In genomic region chr9:110357510-110357909, GRCh38 we compare ENCODE assay signal across 30 cellular contexts. TPM values are rescaled to one million over a fixed set of nuclear protein-coding genes. Genes with fewer than 3 reads are reported as not detected.
"Had no signal": no experiment of that assay in that cellular context is flagged by ENCODE, and none has a peak within 500 bp of the region (broad histone marks: within the 10 kb centered on the region; RNA-seq: fewer than 3 reads in every experiment).

No MANE protein-coding gene starts in this region.

- H3K27me3 ChIP-seq: brain microvascular endothelial cell, gastroesophageal sphincter, hepatocyte, ovary, stomach, thyroid gland, upper lobe of right lung had no signal

- H3K4me1 ChIP-seq: gastroesophageal sphincter, stomach, thyroid gland, upper lobe of right lung had no signal

- H3K4me3 Mint-ChIP-seq: activated CD4-positive, alpha-beta memory T cell treated with anti-CD3 and anti-CD28 coated beads for 36 hours; activated CD4-positive, alpha-beta T cell treated with anti-CD3 and anti-CD28 coated beads, Interleukin-2, amount 10 ng/mL, durations not matched to agents 24 days and 14 days; activated naive CD4-positive, alpha-beta T cell treated with anti-CD3 and anti-CD28 coated beads, Interleukin-2, amount 10 ng/mL, durations not matched to agents 7 days and 5 days; activated naive CD8-positive, alpha-beta T cell treated with anti-CD3 and anti-CD28 coated beads, Interleukin-2, amount 10 ng/mL, durations not matched to agents 7 days and 5 days; activated T-cell treated with anti-CD3 and anti-CD28 coated beads, Interleukin-2, amount 50 U/mL, for 24 hours; endodermal cell; mesothelial cell of epicardium; naive B cell; stimulated activated naive B cell treated with anti-CD40 and anti-IgM and Interleukin-4, amounts not matched to agents 10 μg/mL and 1 μg/mL and 100 μg/mL, for 72 hours; T-helper 1 cell treated with Interleukin-12 subunit alpha and Interleukin-12 subunit beta and Interleukin-4 antibody, amounts not matched to agents 30 μg/mL and 1 μg/mL, for 36 hours had no signal

- DNase-seq: activated CD4-positive, alpha-beta memory T cell treated with anti-CD3 and anti-CD28 coated beads for 36 hours; activated CD4-positive, alpha-beta T cell treated with anti-CD3 and anti-CD28 coated beads, Interleukin-2, amount 10 ng/mL, durations not matched to agents 24 days and 14 days; activated CD4-positive, CD25-positive, alpha-beta regulatory T cell treated with anti-CD3 and anti-CD28 coated beads, Interleukin-2, amount 50 U/mL, for 72 hours; activated CD8-positive, alpha-beta memory T cell treated with anti-CD3 and anti-CD28 coated beads, Interleukin-2, amount 50 U/mL, for 4 hours; activated gamma-delta T cell; activated naive CD4-positive, alpha-beta T cell treated with anti-CD3 and anti-CD28 coated beads, Interleukin-2, amount 10 ng/mL, durations not matched to agents 7 days and 5 days; activated naive CD8-positive, alpha-beta T cell treated with anti-CD3 and anti-CD28 coated beads, Interleukin-2, amount 10 ng/mL, durations not matched to agents 7 days and 5 days; activated T-cell treated with anti-CD3 and anti-CD28 coated beads, Interleukin-2, amount 50 U/mL, for 24 hours; brain microvascular endothelial cell; central memory CD4-positive, alpha-beta T cell; endodermal cell; left cardiac atrium; naive B cell; ovary; retina; stimulated activated CD4-positive, alpha-beta T cell treated with anti-CD3 and anti-CD28 coated beads, Interleukin-15, amount 100 ng/mL, for 24 hours; stimulated activated CD4-positive, alpha-beta T cell treated with anti-CD3 and anti-CD28 coated beads, Interleukin-2, amount 100 ng/mL, for 24 hours; stimulated activated naive B cell treated with anti-CD40 and anti-IgM and Interleukin-4, amounts not matched to agents 10 μg/mL and 1 μg/mL and 100 μg/mL, for 72 hours; stomach; T-helper 9 cell; thyroid gland; upper lobe of right lung had no signal

- H3K9me3 ChIP-seq: ovary, stomach, thyroid gland, upper lobe of right lung had no signal

- H3K4me3 ChIP-seq: gastroesophageal sphincter, hepatocyte, ovary, stomach, thyroid gland, upper lobe of right lung had no signal

- H3K36me3 Mint-ChIP-seq: activated CD4-positive, alpha-beta memory T cell treated with anti-CD3 and anti-CD28 coated beads for 36 hours; activated naive CD4-positive, alpha-beta T cell treated with anti-CD3 and anti-CD28 coated beads, Interleukin-2, amount 10 ng/mL, durations not matched to agents 7 days and 5 days; activated naive CD8-positive, alpha-beta T cell treated with anti-CD3 and anti-CD28 coated beads, Interleukin-2, amount 10 ng/mL, durations not matched to agents 7 days and 5 days; mesothelial cell of epicardium; naive B cell; stimulated activated naive B cell treated with anti-CD40 and anti-IgM and Interleukin-4, amounts not matched to agents 10 μg/mL and 1 μg/mL and 100 μg/mL, for 72 hours had no signal

- H2AFZ ChIP-seq: hepatocyte had no signal

- H3K27ac ChIP-seq: brain microvascular endothelial cell, gastroesophageal sphincter, hepatocyte, ovary, stomach, thyroid gland, upper lobe of right lung had no signal

- ATAC-seq: gastroesophageal sphincter; left cardiac atrium; stimulated activated naive B cell treated with anti-CD40 and anti-IgM and Interleukin-4, amounts not matched to agents 10 μg/mL and 1 μg/mL and 100 μg/mL, for 72 hours had no signal

- H3K4me2 ChIP-seq: hepatocyte had no signal

- H3K36me3 ChIP-seq: brain microvascular endothelial cell, gastroesophageal sphincter, ovary, stomach, thyroid gland, upper lobe of right lung had no signal

- H3K27me3 Mint-ChIP-seq: activated CD4-positive, alpha-beta memory T cell treated with anti-CD3 and anti-CD28 coated beads for 36 hours; activated CD4-positive, alpha-beta T cell treated with anti-CD3 and anti-CD28 coated beads, Interleukin-2, amount 10 ng/mL, durations not matched to agents 24 days and 14 days; activated naive CD4-positive, alpha-beta T cell treated with anti-CD3 and anti-CD28 coated beads, Interleukin-2, amount 10 ng/mL, durations not matched to agents 7 days and 5 days; activated naive CD8-positive, alpha-beta T cell treated with anti-CD3 and anti-CD28 coated beads, Interleukin-2, amount 10 ng/mL, durations not matched to agents 7 days and 5 days; activated T-cell treated with anti-CD3 and anti-CD28 coated beads, Interleukin-2, amount 50 U/mL, for 24 hours; progenitor cell of endocrine pancreas; stimulated activated naive B cell treated with anti-CD40 and anti-IgM and Interleukin-4, amounts not matched to agents 10 μg/mL and 1 μg/mL and 100 μg/mL, for 72 hours had no signal

- H3K9me3 Mint-ChIP-seq: activated CD4-positive, alpha-beta memory T cell treated with anti-CD3 and anti-CD28 coated beads for 36 hours; activated T-cell treated with anti-CD3 and anti-CD28 coated beads, Interleukin-2, amount 50 U/mL, for 24 hours; T-helper 1 cell treated with Interleukin-12 subunit alpha and Interleukin-12 subunit beta and Interleukin-4 antibody, amounts not matched to agents 30 μg/mL and 1 μg/mL, for 36 hours had no signal

- H3K4me1 Mint-ChIP-seq: activated CD4-positive, alpha-beta T cell treated with anti-CD3 and anti-CD28 coated beads, Interleukin-2, amount 10 ng/mL, durations not matched to agents 24 days and 14 days; activated naive CD4-positive, alpha-beta T cell treated with anti-CD3 and anti-CD28 coated beads, Interleukin-2, amount 10 ng/mL, durations not matched to agents 7 days and 5 days; activated naive CD8-positive, alpha-beta T cell treated with anti-CD3 and anti-CD28 coated beads, Interleukin-2, amount 10 ng/mL, durations not matched to agents 7 days and 5 days; endodermal cell had no signal

- H3K79me2 ChIP-seq: hepatocyte had no signal

- H3K27ac Mint-ChIP-seq: activated CD4-positive, alpha-beta memory T cell treated with anti-CD3 and anti-CD28 coated beads for 36 hours; activated CD4-positive, alpha-beta T cell treated with anti-CD3 and anti-CD28 coated beads, Interleukin-2, amount 10 ng/mL, durations not matched to agents 24 days and 14 days; activated naive CD4-positive, alpha-beta T cell treated with anti-CD3 and anti-CD28 coated beads, Interleukin-2, amount 10 ng/mL, durations not matched to agents 7 days and 5 days; activated naive CD8-positive, alpha-beta T cell treated with anti-CD3 and anti-CD28 coated beads, Interleukin-2, amount 10 ng/mL, durations not matched to agents 7 days and 5 days; activated T-cell treated with anti-CD3 and anti-CD28 coated beads, Interleukin-2, amount 50 U/mL, for 24 hours; endodermal cell; mesothelial cell of epicardium; naive B cell; progenitor cell of endocrine pancreas; stimulated activated naive B cell treated with anti-CD40 and anti-IgM and Interleukin-4, amounts not matched to agents 10 μg/mL and 1 μg/mL and 100 μg/mL, for 72 hours; T-helper 1 cell treated with Interleukin-12 subunit alpha and Interleukin-12 subunit beta and Interleukin-4 antibody, amounts not matched to agents 30 μg/mL and 1 μg/mL, for 36 hours had no signal

RNA-seq across cellular contexts. Expression of gene TXNDC8, which starts 19.8 kb away (rescaled TPM):
- total RNA-seq: activated CD4-positive, alpha-beta memory T cell treated with anti-CD3 and anti-CD28 coated beads for 36 hours; activated CD4-positive, alpha-beta T cell treated with anti-CD3 and anti-CD28 coated beads, Interleukin-2, amount 10 ng/mL, durations not matched to agents 24 days and 14 days; activated CD8-positive, alpha-beta memory T cell treated with anti-CD3 and anti-CD28 coated beads for 36 hours; activated naive CD8-positive, alpha-beta T cell treated with anti-CD3 and anti-CD28 coated beads, Interleukin-2, amount 10 ng/mL, durations not matched to agents 7 days and 5 days; astrocyte; endodermal cell; gastroesophageal sphincter; hepatocyte; left cardiac atrium; liver; mesothelial cell of epicardium; ovary; progenitor cell of endocrine pancreas; stomach; thyroid gland; upper lobe of right lung had no signal
